9 cellular contexts compared by ENCODE assay signal in genomic region chr16:27174007-27174406, GRCh38. TPM values are rescaled to one million over a fixed set of nuclear protein-coding genes. Genes with fewer than 3 reads are reported as not detected.
DNase-seq lines count a peak whose midpoint lies in the region; ATAC-seq, FAIRE-seq and TF ChIP-seq lines count a peak whose summit lies in the region.
"Had no signal": no experiment of that assay in that cellular context is flagged by ENCODE, and none has a peak within 500 bp of the region (broad histone marks: within the 10 kb centered on the region; RNA-seq: fewer than 3 reads in every experiment).

No MANE protein-coding gene starts in this region.

- no peak overlapping the region for H3K4me3 ChIP-seq in PC-3 (ENCODE audit: low read length)
- H3K4me3 ChIP-seq in prostate gland, result no peak overlapping the region
- H3K4me3 ChIP-seq in pancreas, result no peak overlapping the region
- H3K4me3 ChIP-seq in mesendoderm (ENCODE audit: low read length), result no peak overlapping the region
- H3K4me3 ChIP-seq in H7 (ENCODE audit: insufficient read depth, low read depth, low read length), result no peak overlapping the region

- no peaks in the 10 kb centered on the region for H3K9me2 ChIP-seq in PC-3 (replicated peaks; ENCODE audit: low read length)

- H4K8ac ChIP-seq in mesendoderm (ENCODE audit: low read depth, low read length), result no peak overlapping the region

- no peak overlapping the region for H2BK120ac ChIP-seq in mesendoderm (ENCODE audit: low read depth, low read length)

- no TSS peak for BruUV-seq in PC-3 (replicated peaks; lab: Mats Ljungman, UMichigan)

- CTCF ChIA-PET in PC-3 (lab: Charles Lee), result interaction anchor here (0.6 to 1.2 kb wide), 2 partner anchors 26 to 64 kb away, joined by 3 to 16 read pairs; no protein-coding TSS in a partner anchor

- H3F3A ChIP-seq in PC-3 (ENCODE audit: low read length, unreplicated experiment), result no peaks in the 10 kb centered on the region

- H3K18ac ChIP-seq in mesendoderm (ENCODE audit: low read length), result no peak overlapping the region

- no peak overlapping the region for H2BK15ac ChIP-seq in mesendoderm (replicated peaks; ENCODE audit: low read depth)

- ATAC-seq in GM18907 (IDR thresholded peaks at IDR 0.05; ENCODE audit: unreplicated experiment), result peak; percentile 74
- peak; percentile 44 for ATAC-seq in PC-3
- no peak for ATAC-seq in HG02973 (IDR thresholded peaks at IDR 0.05; ENCODE audit: unreplicated experiment)
- no peak for ATAC-seq in pancreas

- intact Hi-C loops in PC-3 (cut with micrococcal nuclease), result no loop called here
- intact Hi-C loops in prostate gland (cut with DNase I), result no loop called here
- intact Hi-C loops in pancreas (cut with DNase I), result loop anchor here in 1 of 3 donors (10.0 kb wide), 1 partner anchor 191 kb away; no protein-coding TSS in a partner anchor

- H3K56ac ChIP-seq in mesendoderm (ENCODE audit: low read length), result no peak overlapping the region

- no peak overlapping the region for H2BK5ac ChIP-seq in mesendoderm (ENCODE audit: low read length)

- POLR2A ChIA-PET in PC-3 (lab: Charles Lee; ENCODE audit: unreplicated experiment), result interaction anchor here (0.6 kb wide), 1 partner anchor 508 kb away, joined by 3 read pairs; no protein-coding TSS in a partner anchor

- FAIRE-seq in pancreas (lab: Jason Lieb, UNC), result no peak

- no peak overlapping the region for H3K4ac ChIP-seq in mesendoderm (ENCODE audit: low read depth, low read length)

- TF ChIP-seq POLR2A in prostate gland (IDR thresholded peaks at IDR 0.05), result no peak

- 34% methylated on average over 8 of the region's 8 CpGs for WGBS in prostate gland
- 48 to 56% methylated on average over 8 of the region's 8 CpGs for WGBS in pancreas, 2 donors
- no CpG with 5 or more reads among the region's 8 CpGs for WGBS in mesendoderm (ENCODE audit: extremely low coverage, insufficient coverage, low lambda C conversion rate)

- no peak overlapping the region for H2AFZ ChIP-seq in PC-3 (ENCODE audit: low read length)

- H4K20me1 ChIP-seq in PC-3 (ENCODE audit: low read length), result no peaks in the 10 kb centered on the region

- H3K4me1 ChIP-seq in PC-3 (ENCODE audit: insufficient read depth, low read length), result peaks cover 36% of the 10 kb centered on the region
- H3K4me1 ChIP-seq in prostate gland (replicated peaks), result no peaks in the 10 kb centered on the region
- H3K4me1 ChIP-seq in pancreas, result no peaks in the 10 kb centered on the region
- H3K4me1 ChIP-seq in mesendoderm (ENCODE audit: control insufficient read depth, low read depth, low read length), result no peaks in the 10 kb centered on the region

- peak overlapping the region; percentile 52 for H3K4me2 ChIP-seq in PC-3 (ENCODE audit: low read length)
- H3K4me2 ChIP-seq in mesendoderm (ENCODE audit: low read length), result no peak overlapping the region

- H4K5ac ChIP-seq in mesendoderm (ENCODE audit: low read length), result no peak overlapping the region

- no peak overlapping the region for H2AK5ac ChIP-seq in mesendoderm (ENCODE audit: low read length)

- H3K79me1 ChIP-seq in mesendoderm (ENCODE audit: low read length), result no peaks in the 10 kb centered on the region

- H3K9ac ChIP-seq in PC-3 (ENCODE audit: low read length), result no peak overlapping the region
- no peak overlapping the region for H3K9ac ChIP-seq in mesendoderm (ENCODE audit: low read length)

- DNase-seq in PC-3, result peak; percentile 67
- DNase-seq in activated T-cell treated with anti-CD3 and anti-CD28 coated beads, Interleukin-2, amount 50 U/mL, for 48 hours, result peak; percentile 55 to 60
- peak; percentile 63 for DNase-seq in prostate gland (ENCODE audit: low spot score)
- no peak for DNase-seq in pancreas
- DNase-seq in mesendoderm, result no peak
- no peak for DNase-seq in H7
- DNase-seq: hippocampal formation had no signal

- H3K36me3 ChIP-seq in PC-3 (ENCODE audit: low read depth, low read length) (no peaks in the 10 kb centered on the region), prostate gland (no peaks in the 10 kb centered on the region), pancreas (no peaks in the 10 kb centered on the region), mesendoderm (ENCODE audit: control insufficient read depth, insufficient read depth, low read length) (no peaks in the 10 kb centered on the region), H7 (replicated peaks; ENCODE audit: control insufficient read depth, insufficient read depth, low read length) (no peaks in the 10 kb centered on the region)

- H3K27me3 ChIP-seq in PC-3 (ENCODE audit: low read length) (no peaks in the 10 kb centered on the region), prostate gland (replicated peaks; ENCODE audit: insufficient read depth) (no peaks in the 10 kb centered on the region), pancreas (no peaks in the 10 kb centered on the region), mesendoderm (ENCODE audit: insufficient read depth, low read length, poor library complexity) (no peaks in the 10 kb centered on the region), H7 (ENCODE audit: control insufficient read depth, insufficient read depth, low read length) (no peaks in the 10 kb centered on the region)

- H3K27ac ChIP-seq in PC-3 (ENCODE audit: low read length) (peak overlapping the region; percentile 59), prostate gland (no peak overlapping the region), pancreas (no peak overlapping the region), mesendoderm (ENCODE audit: low read depth, low read length) (no peak overlapping the region)

- TF ChIP-seq CTCF in PC-3 (conservative IDR thresholded peaks at IDR 0.05; ENCODE audit: low read depth, low read length), result no peak
- TF ChIP-seq CTCF in prostate gland (IDR thresholded peaks at IDR 0.05), result no peak
- TF ChIP-seq CTCF in pancreas (IDR thresholded peaks at IDR 0.05), result no peak

- no peak overlapping the region for H3K23ac ChIP-seq in mesendoderm (ENCODE audit: low read length)

- H3K79me2 ChIP-seq in PC-3 (ENCODE audit: low read length) (no peaks in the 10 kb centered on the region), mesendoderm (ENCODE audit: control insufficient read depth, insufficient read depth, low read length) (no peaks in the 10 kb centered on the region)

- no peaks in the 10 kb centered on the region for H3K9me3 ChIP-seq in PC-3 (ENCODE audit: low read length)
- H3K9me3 ChIP-seq in prostate gland, result no peaks in the 10 kb centered on the region
- H3K9me3 ChIP-seq in pancreas, result no peaks in the 10 kb centered on the region

RNA-seq across cellular contexts. Expression of gene KDM8, which starts 29.3 kb away (rescaled TPM):
- total RNA-seq in PC-3 (2014; rRNA removed), result 5.0 and 7.8 TPM in 2 replicates
- 10 to 100 TPM in 1 of 2 donors, 1 to 10 TPM in 1; 5.6 to 15.3 TPM for total RNA-seq in prostate gland
- total RNA-seq in pancreas, result 1 to 10 TPM; 4.7 to 7.4 (median 6.3) TPM
- 10 to 100 TPM; 12.4 to 17.7 TPM for polyA plus RNA-seq in pancreas
- 5.4 TPM for polyA plus RNA-seq in mesendoderm (2013, experiment 1 of 2)
- 4.7 TPM for polyA plus RNA-seq in mesendoderm (2013, experiment 2 of 2)
- 7.6 and 12.2 TPM in 2 replicates for total RNA-seq in H7 (2014; rRNA removed; shearing (Covaris generic))

Comparison
In these comparisons a context has a peak if more than half of its experiments do, and no peak if none do; other contexts are left out.
1. ATAC-seq: peak in GM18907 (single experiment) and PC-3 (single experiment); none in HG02973 (single experiment) and pancreas (0 of 4).
2. DNase-seq: peak in PC-3 (single experiment), activated T-cell treated with anti-CD3 and anti-CD28 coated beads, Interleukin-2, amount 50 U/mL, for 48 hours (2 of 2) and prostate gland (single experiment); none in pancreas (0 of 6), mesendoderm (single experiment) and H7 (single experiment).